In genomic region chr21:35622612-35623011, GRCh38 we compare ENCODE assay signal across 17 cellular contexts.
A peak's percentile ranks its signal among the peaks of the same experiment; 100 is the strongest.
DNase-seq lines count a peak whose midpoint lies in the region; ATAC-seq, FAIRE-seq and TF ChIP-seq lines count a peak whose summit lies in the region.
"Had no signal": no experiment of that assay in that cellular context is flagged by ENCODE, and none has a peak within 500 bp of the region (broad histone marks: within the 10 kb centered on the region; RNA-seq: fewer than 3 reads in every experiment).

No MANE protein-coding gene starts in this region.

- no peak overlapping the region for H3K4me3 Mint-ChIP-seq in activated CD8-positive, alpha-beta memory T cell treated with anti-CD3 and anti-CD28 coated beads, Interleukin-2, amount 10 ng/mL, durations not matched to agents 7 days and 5 days
- H3K4me3 Mint-ChIP-seq: CD4-positive, alpha-beta memory T cell had no signal

- H3K27me3 ChIP-seq in HUES48 (ENCODE audit: control insufficient read depth, insufficient read depth, low read length) = no peaks in the 10 kb centered on the region
- no peaks in the 10 kb centered on the region for H3K27me3 ChIP-seq in H1 (replicated peaks in 1 of 4; ENCODE audit: control insufficient read depth in 3 of 4, extremely low read depth in 1 of 4, insufficient read depth in 3 of 4, low read length in 3 of 4)
- H3K27me3 ChIP-seq in iPS-20b (ENCODE audit: insufficient read depth, low read length) = no peaks in the 10 kb centered on the region
- no peaks in the 10 kb centered on the region for H3K27me3 ChIP-seq in hepatocyte
- H3K27me3 ChIP-seq: BE2C had no signal

- H3K79me2 ChIP-seq in H1 (ENCODE audit: control insufficient read depth in 1 of 2, insufficient read depth in 2 of 2, low read length in 2 of 2) (no peaks in the 10 kb centered on the region), hepatocyte (no peaks in the 10 kb centered on the region)

- H2AK5ac ChIP-seq in H1 (ENCODE audit: low read depth, low read length) = no peak overlapping the region

- no peak overlapping the region for H3K23ac ChIP-seq in H1 (ENCODE audit: insufficient read length)

- H4K91ac ChIP-seq in H1 (replicated peaks; ENCODE audit: insufficient read length, low read length) = no peak overlapping the region

- no peaks in the 10 kb centered on the region for H3K9me3 Mint-ChIP-seq in activated CD8-positive, alpha-beta memory T cell treated with anti-CD3 and anti-CD28 coated beads, Interleukin-2, amount 10 ng/mL, durations not matched to agents 7 days and 5 days (ENCODE audit: low read depth)
- H3K9me3 Mint-ChIP-seq: CD4-positive, alpha-beta memory T cell had no signal

- CTCF ChIA-PET in H1 (lab: Charles Lee; ENCODE audit: partially characterized antibody) = no interaction called here
- CTCF ChIA-PET in activated CD8-positive, alpha-beta memory T cell treated with anti-CD3 and anti-CD28 coated beads, Interleukin-2, amount 10 ng/mL, durations not matched to agents 7 days and 5 days (lab: Charles Lee) = no interaction called here

- TF ChIP-seq RAD21 in H1 (IDR thresholded peaks at IDR 0.05 in 1 of 2, conservative IDR thresholded peaks at IDR 0.05 in 1 of 2; ENCODE audit: low read depth in 2 of 2, low read length in 2 of 2) = no peak

- no peak overlapping the region for H3K56ac ChIP-seq in H1 (replicated peaks; ENCODE audit: insufficient read length, low read depth, low read length)

- H2AFZ ChIP-seq in H1 (ENCODE audit: low read length) (no peak overlapping the region), hepatocyte (no peak overlapping the region)

- no peaks in the 10 kb centered on the region for H3K9me2 ChIP-seq in hepatocyte (replicated peaks; ENCODE audit: insufficient read depth)

- H4K20me1 ChIP-seq in H1 (replicated peaks in 1 of 2; ENCODE audit: control insufficient read depth in 1 of 2, insufficient read depth in 2 of 2, low read length in 2 of 2) (no peaks in the 10 kb centered on the region), hepatocyte (ENCODE audit: insufficient read depth, poor library complexity, severe bottlenecking) (no peaks in the 10 kb centered on the region)

- H3K4ac ChIP-seq in H1 (replicated peaks; ENCODE audit: insufficient read length, low read depth, low read length) = no peak overlapping the region

- no peak overlapping the region for H2BK12ac ChIP-seq in H1 (ENCODE audit: low read depth, low read length)

- H3K27me3 Mint-ChIP-seq in activated CD8-positive, alpha-beta memory T cell treated with anti-CD3 and anti-CD28 coated beads, Interleukin-2, amount 10 ng/mL, durations not matched to agents 7 days and 5 days = peaks cover 34% of the 10 kb centered on the region

- POLR2A ChIA-PET in H1 (lab: Charles Lee; ENCODE audit: partially characterized antibody) = no interaction called here

- no peaks in the 10 kb centered on the region for H3K36me3 Mint-ChIP-seq in activated CD8-positive, alpha-beta memory T cell treated with anti-CD3 and anti-CD28 coated beads, Interleukin-2, amount 10 ng/mL, durations not matched to agents 7 days and 5 days
- H3K36me3 Mint-ChIP-seq: CD4-positive, alpha-beta memory T cell had no signal

- no peak overlapping the region for H3K14ac ChIP-seq in H1 (ENCODE audit: insufficient read length)

- H4K8ac ChIP-seq in H1 (ENCODE audit: extremely low read depth, insufficient read depth, low read length) = no peak overlapping the region

- TF ChIP-seq CTCF in H1 (IDR thresholded peaks at IDR 0.05; ENCODE audit: control extremely low read depth in 1 of 3, insufficient read depth in 1 of 3, low read depth in 1 of 3, low read length in 3 of 3) (no peak), hepatocyte (IDR thresholded peaks at IDR 0.05; ENCODE audit: poor library complexity) (no peak)

- H3K36me3 ChIP-seq in HUES48 (ENCODE audit: control insufficient read depth, insufficient read depth, low read length) = no peaks in the 10 kb centered on the region
- H3K36me3 ChIP-seq in H1 (ENCODE audit: control insufficient read depth in 2 of 4, insufficient read depth in 4 of 4, low read length in 3 of 4) = no peaks in the 10 kb centered on the region
- H3K36me3 ChIP-seq in iPS-20b (ENCODE audit: insufficient read depth, low read depth, low read length) = no peaks in the 10 kb centered on the region
- no peaks in the 10 kb centered on the region for H3K36me3 ChIP-seq in hepatocyte (replicated peaks; ENCODE audit: insufficient read depth, low read depth)
- H3K36me3 ChIP-seq: BE2C had no signal

- peaks cover 23% of the 10 kb centered on the region for H3K4me1 ChIP-seq in HUES48 (ENCODE audit: control insufficient read depth, insufficient read depth, low read length)
- H3K4me1 ChIP-seq in H1 (replicated peaks in 1 of 4; ENCODE audit: control insufficient read depth in 3 of 4, insufficient read depth in 4 of 4, low read length in 3 of 4) = no peaks in the 10 kb centered on the region
- H3K4me1 ChIP-seq in iPS-20b (ENCODE audit: insufficient read depth, low read length) = peaks cover 15% of the 10 kb centered on the region; the same call in 1 of the 2 replicates
- no peaks in the 10 kb centered on the region for H3K4me1 ChIP-seq in hepatocyte (ENCODE audit: insufficient read depth)
- H3K4me1 ChIP-seq: A549, BE2C had no signal

- DNase-seq in H1 (ENCODE audit: low read depth in 1 of 2, low spot score in 2 of 2) (no peak), DMS53 (lab: John Stamatoyannopoulos, UW) (no peak), hepatocyte (ENCODE audit: low spot score) (no peak), NCI-H345 treated with DMSO at 0.1 percent for 48 hours (lab: John Stamatoyannopoulos, UW; ENCODE audit: unreplicated experiment) (no peak)
- DNase-seq in activated CD8-positive, alpha-beta memory T cell treated with anti-CD3 and anti-CD28 coated beads, Interleukin-2, amount 10 ng/mL, durations not matched to agents 7 days and 5 days = no peak
- DNase-seq: BE2C; CD4-positive, alpha-beta memory T cell; DMS79 treated with DMSO at 0.1 percent for 48 hours; EL; GDM1 had no signal

- 74% methylated on average over 3 of the region's 3 CpGs; no CpG with 5 or more reads in 1 of the 2 experiments for WGBS in H1 (ENCODE audit: extremely low coverage in 1 of 2, insufficient coverage in 1 of 2, insufficient read length in 1 of 2, insufficient replicate concordance in 2 of 2, low coverage in 1 of 2, low lambda C conversion rate in 2 of 2, missing lambda C conversion rate in 1 of 2), 2 experiments
- 52% methylated on average over 3 of the region's 3 CpGs for WGBS in hepatocyte (ENCODE audit: low lambda C conversion rate, missing lambda C conversion rate)

- no peaks in the 10 kb centered on the region for H3K79me1 ChIP-seq in H1 (ENCODE audit: low read depth, low read length)

- ATAC-seq in activated CD8-positive, alpha-beta memory T cell treated with anti-CD3 and anti-CD28 coated beads, Interleukin-2, amount 10 ng/mL, durations not matched to agents 7 days and 5 days = no peak
- ATAC-seq: A549, HepG2 had no signal

- H2BK5ac ChIP-seq in H1 (ENCODE audit: low read depth, low read length) = no peak overlapping the region

- H3K23me2 ChIP-seq in H1 (ENCODE audit: low read depth, low read length) = no peaks in the 10 kb centered on the region

- no peak overlapping the region for H2BK120ac ChIP-seq in H1 (replicated peaks; ENCODE audit: low read depth, low read length)

- H3K27ac ChIP-seq in HUES48 (ENCODE audit: low read depth, low read length) (peak overlapping the region; percentile 14), H1 (ENCODE audit: low read depth, low read length) (no peak overlapping the region), iPS-20b (ENCODE audit: low read length) (peak overlapping the region; percentile 27), hepatocyte (no peak overlapping the region)
- H3K27ac ChIP-seq: A549, C4-2B had no signal

- peak overlapping the region; percentile 10; the same call in 1 of the 2 replicates for H3K18ac ChIP-seq in H1 (ENCODE audit: extremely low read depth, low read length)

- no peak overlapping the region for H2BK15ac ChIP-seq in H1 (ENCODE audit: low read length)

- no peak overlapping the region for H3K27ac Mint-ChIP-seq in activated CD8-positive, alpha-beta memory T cell treated with anti-CD3 and anti-CD28 coated beads, Interleukin-2, amount 10 ng/mL, durations not matched to agents 7 days and 5 days
- H3K27ac Mint-ChIP-seq: CD4-positive, alpha-beta memory T cell had no signal

- H3K4me2 ChIP-seq in H1 (ENCODE audit: insufficient read depth in 1 of 2, low read depth in 2 of 2, low read length in 2 of 2) = 0 out of 4 replicates have a peak overlapping the region, but pooled peaks of 1 of the 2 experiments have one; percentile 17
- H3K4me2 ChIP-seq in hepatocyte = no peak overlapping the region
- H3K4me2 ChIP-seq: A549 had no signal

- TF ChIP-seq POLR2A in H1 (IDR thresholded peaks at IDR 0.05; ENCODE audit: control extremely low read depth in 1 of 2, low read depth in 2 of 2, low read length in 2 of 2) = no peak

- peak overlapping the region; percentile 29; the same call in 1 of the 2 replicates for H3K4me3 ChIP-seq in HUES48 (ENCODE audit: low read depth, low read length)
- peak overlapping the region in 1 of 4 experiments; percentile 1; a peak in 1 of 8 replicates for H3K4me3 ChIP-seq in H1 (ENCODE audit: extremely low read depth in 1 of 4, insufficient read depth in 2 of 4, low read depth in 3 of 4, low read length in 4 of 4)
- H3K4me3 ChIP-seq in iPS-20b (ENCODE audit: low read length) = no peak overlapping the region
- no peak overlapping the region for H3K4me3 ChIP-seq in hepatocyte
- H3K4me3 ChIP-seq: A549 had no signal

- H3K9me3 ChIP-seq in HUES48 (ENCODE audit: control insufficient read depth, insufficient read depth, low read length) = peaks cover 4% of the 10 kb centered on the region; the same call in 1 of the 2 replicates
- H3K9me3 ChIP-seq in H1 (ENCODE audit: insufficient read depth in 2 of 2, low read depth in 1 of 2, low read length in 1 of 2) = no peaks in the 10 kb centered on the region
- H3K9me3 ChIP-seq in iPS-20b (ENCODE audit: insufficient read depth, low read depth, low read length) = no peaks in the 10 kb centered on the region; the same call in 1 of the 2 replicates
- no peaks in the 10 kb centered on the region for H3K9me3 ChIP-seq in hepatocyte (ENCODE audit: low read depth)
- H3K9me3 ChIP-seq: A549, BE2C had no signal

- no peak overlapping the region for H2BK20ac ChIP-seq in H1 (ENCODE audit: low read length)

- no peak overlapping the region for H3K9ac ChIP-seq in HUES48 (ENCODE audit: low read depth, low read length)
- no peak overlapping the region for H3K9ac ChIP-seq in H1 (replicated peaks in 1 of 4; ENCODE audit: extremely low read depth in 1 of 4, low read depth in 3 of 4, low read length in 3 of 4)
- no peak overlapping the region for H3K9ac ChIP-seq in iPS-20b (ENCODE audit: low read depth, low read length)

- H4K5ac ChIP-seq in H1 (ENCODE audit: insufficient read length, low read depth, low read length) = no peak overlapping the region

- FAIRE-seq in H1 (lab: Jason Lieb, UNC) = no peak
- FAIRE-seq: A549, GM19239, H54, HepG2 had no signal

- TF ChIP-seq EP300 in H1 (IDR thresholded peaks at IDR 0.05; ENCODE audit: borderline replicate concordance in 1 of 2, low read depth in 2 of 2, low read length in 2 of 2) = no peak

- no peaks in the 10 kb centered on the region for H3K4me1 Mint-ChIP-seq in activated CD8-positive, alpha-beta memory T cell treated with anti-CD3 and anti-CD28 coated beads, Interleukin-2, amount 10 ng/mL, durations not matched to agents 7 days and 5 days
- H3K4me1 Mint-ChIP-seq: CD4-positive, alpha-beta memory T cell had no signal

TF ChIP-seq in H1, 55 proteins besides CTCF, POLR2A, EP300 and RAD21 (continues in another document):
- no peak for TF ChIP-seq RNF2 (IDR thresholded peaks at IDR 0.05; ENCODE audit: borderline replicate concordance, low read depth, low read length, missing control alignments, poor library complexity, severe bottlenecking)

Comparison
In these comparisons a context has a peak if more than half of its experiments do, and no peak if none do; other contexts are left out.
1. H3K27ac ChIP-seq: peak in HUES48 (single experiment) and iPS-20b (single experiment); none in H1 (single experiment) and hepatocyte (single experiment).